Comparison of ENCODE assay signal across 7 cellular contexts in genomic region chr5:36606437-36607113, GRCh38. TPM values are rescaled to one million over a fixed set of nuclear protein-coding genes. Genes with fewer than 3 reads are reported as not detected.
DNase-seq lines count a peak whose midpoint lies in the region; ATAC-seq and TF ChIP-seq lines count a peak whose summit lies in the region.

TSS of gene SLC1A3 (plus strand) at chr5:36606606. CDS start at chr5:36608424, 1,818 bp downstream.

- no peak within 1 kb of the TSS for H2AK5ac ChIP-seq in IMR-90 (ENCODE audit: low read depth, low read length)

- no peaks in the 10 kb centered on the region for H4K20me1 ChIP-seq in IMR-90 (ENCODE audit: insufficient read depth, low read length)

- peak within 1 kb of the TSS; percentile 63 for H2AFZ ChIP-seq in IMR-90 (replicated peaks; ENCODE audit: low read length, poor library complexity)

- H3K4me1 ChIP-seq in IMR-90 (ENCODE audit: control insufficient read depth, insufficient read depth, low read length), result no peaks in the 10 kb centered on the region

- H3K4me3 ChIP-seq in GM12875 (ENCODE audit: low read depth, low read length), result peak within 1 kb of the TSS; percentile 58
- peak within 1 kb of the TSS; percentile 47 for H3K4me3 ChIP-seq in IMR-90 (ENCODE audit: insufficient read depth, low read depth, low read length)
- H3K4me3 ChIP-seq in WI38 (ENCODE audit: low read depth, low read length), result peak within 1 kb of the TSS; percentile 41

- H3K4ac ChIP-seq in IMR-90 (ENCODE audit: low read depth, low read length), result no peak within 1 kb of the TSS

- 0% methylated on average over 8 of the region's 20 CpGs; no CpG with 5 or more reads in 1 of the 2 experiments for WGBS in IMR-90 (ENCODE audit: extremely low coverage in 2 of 2, insufficient read length in 1 of 2), 2 experiments

- intact Hi-C loops in IMR-90 (cut with micrococcal nuclease), result loop anchor here (2.0 to 5.0 kb wide), 2 partner anchors 50 to 86 kb away; no protein-coding TSS in a partner anchor

- TF ChIP-seq POLR2A in IMR-90 (IDR thresholded peaks at IDR 0.05; ENCODE audit: low read depth, low read length), result no peak

- no peak within 1 kb of the TSS for H3K18ac ChIP-seq in IMR-90 (ENCODE audit: low read depth, low read length)

- ATAC-seq in GM21737 (IDR thresholded peaks at IDR 0.05; ENCODE audit: unreplicated experiment), result peak; percentile 93
- ATAC-seq in IMR-90 (ENCODE audit: low read depth), result peak; percentile 96
- peak; percentile 90 to 93 for ATAC-seq in stimulated activated naive B cell treated with anti-CD40 and anti-IgM and Interleukin-4, amounts not matched to agents 10 μg/mL and 1 μg/mL and 100 μg/mL, for 72 hours (replicated peaks)

- peaks cover 13 to 16% of the 10 kb centered on the region in 2 donors for H3K4me1 Mint-ChIP-seq in stimulated activated naive B cell treated with anti-CD40 and anti-IgM and Interleukin-4, amounts not matched to agents 10 μg/mL and 1 μg/mL and 100 μg/mL, for 72 hours

- POLR2A ChIA-PET in IMR-90 (lab: Charles Lee; ENCODE audit: unreplicated experiment), result no interaction called here

- dilution Hi-C loops in IMR-90 (cut with HindIII; ENCODE audit: low sequenced_read_pairs, unreplicated experiment), result no loop called here

- peak within 1 kb of the TSS; percentile 80 for H3K27ac Mint-ChIP-seq in stimulated activated naive B cell treated with anti-CD40 and anti-IgM and Interleukin-4, amounts not matched to agents 10 μg/mL and 1 μg/mL and 100 μg/mL, for 72 hours

- in situ Hi-C loops in IMR-90 (cut with MboI; ENCODE audit: low sequenced_read_pairs), result no loop called here

- BruUV-seq in IMR-90 (replicated peaks; lab: Mats Ljungman, UMichigan), result no TSS peak

- no peak within 1 kb of the TSS for H2BK20ac ChIP-seq in IMR-90 (ENCODE audit: low read depth, low read length)

- TF ChIP-seq CTCF in GM12875 (IDR thresholded peaks at IDR 0.05; ENCODE audit: borderline replicate concordance, insufficient read depth, low read depth, low read length), result no peak
- no peak for TF ChIP-seq CTCF in IMR-90 (conservative IDR thresholded peaks at IDR 0.05; ENCODE audit: low read depth, low read length)
- TF ChIP-seq CTCF in WI38 (IDR thresholded peaks at IDR 0.05; ENCODE audit: low read depth, low read length), result no peak

- no peak within 1 kb of the TSS for H4K91ac ChIP-seq in IMR-90 (ENCODE audit: insufficient read depth, low read depth, low read length)

- H2BK15ac ChIP-seq in IMR-90 (ENCODE audit: low read depth, low read length), result no peak within 1 kb of the TSS

- no peak within 1 kb of the TSS for H4K8ac ChIP-seq in IMR-90 (ENCODE audit: low read depth in 2 of 2, low read length in 2 of 2)

- H2AK9ac ChIP-seq in IMR-90 (replicated peaks; ENCODE audit: low read depth, low read length, poor library complexity), result no peak within 1 kb of the TSS

- no peaks in the 10 kb centered on the region for H3K36me3 Mint-ChIP-seq in stimulated activated naive B cell treated with anti-CD40 and anti-IgM and Interleukin-4, amounts not matched to agents 10 μg/mL and 1 μg/mL and 100 μg/mL, for 72 hours

- no peaks in the 10 kb centered on the region; the same call in 1 of the 2 replicates for H3K27me3 ChIP-seq in IMR-90 (ENCODE audit: control insufficient read depth, insufficient read depth, low read length)

- H3K9me3 Mint-ChIP-seq in stimulated activated naive B cell treated with anti-CD40 and anti-IgM and Interleukin-4, amounts not matched to agents 10 μg/mL and 1 μg/mL and 100 μg/mL, for 72 hours, result peaks cover 0 to 1% of the 10 kb centered on the region in 2 donors

- TF ChIP-seq RAD21 in IMR-90 (IDR thresholded peaks at IDR 0.05; ENCODE audit: low read length), result no peak

- no peak within 1 kb of the TSS for H4K5ac ChIP-seq in IMR-90 (ENCODE audit: low read depth, low read length)

- no peaks in the 10 kb centered on the region for H3K9me3 ChIP-seq in IMR-90 (ENCODE audit: control insufficient read depth, insufficient read depth, low read length)

- H2BK5ac ChIP-seq in IMR-90 (ENCODE audit: low read depth, low read length, poor library complexity, severe bottlenecking), result no peak within 1 kb of the TSS

- H3K27me3 Mint-ChIP-seq in stimulated activated naive B cell treated with anti-CD40 and anti-IgM and Interleukin-4, amounts not matched to agents 10 μg/mL and 1 μg/mL and 100 μg/mL, for 72 hours, result peaks cover 40 to 52% of the 10 kb centered on the region in 2 donors

- H3K4me2 ChIP-seq in IMR-90 (ENCODE audit: low read depth, low read length), result peak within 1 kb of the TSS; percentile 94

- no peaks in the 10 kb centered on the region for H3K36me3 ChIP-seq in IMR-90 (ENCODE audit: control insufficient read depth, insufficient read depth, low read length)

- DNase-seq in IMR-90 (peak; percentile 68), epithelial cell of prostate (ENCODE audit: low read depth, low spot score) (peak; percentile 34), middle frontal gyrus (ENCODE audit: extremely low spot score, low spot score) (peak; percentile 60)
- peak; percentile 36 for DNase-seq in stimulated activated naive B cell treated with anti-CD40 and anti-IgM and Interleukin-4, amounts not matched to agents 10 μg/mL and 1 μg/mL and 100 μg/mL, for 72 hours

- no peak within 1 kb of the TSS for H3K14ac ChIP-seq in IMR-90 (replicated peaks; ENCODE audit: low read depth, low read length)

- CTCF ChIA-PET in IMR-90 (lab: Yijun Ruan, JAX), result no interaction called here

- no peaks in the 10 kb centered on the region for H3K9me1 ChIP-seq in IMR-90 (ENCODE audit: insufficient read depth, low read length)

- H3K9ac ChIP-seq in IMR-90 (ENCODE audit: low read depth, low read length), result peak within 1 kb of the TSS; percentile 44; the same call in 1 of the 2 replicates

- no peak within 1 kb of the TSS for H3K27ac ChIP-seq in IMR-90 (ENCODE audit: insufficient read depth, low read length)
- H3K27ac ChIP-seq in epithelial cell of prostate, result peak within 1 kb of the TSS; percentile 31

- H3K23ac ChIP-seq in IMR-90 (ENCODE audit: low read depth, low read length), result peak within 1 kb of the TSS; percentile 15; the same call in 1 of the 2 replicates

- no peak within 1 kb of the TSS for H3K56ac ChIP-seq in IMR-90 (ENCODE audit: extremely low read depth, insufficient read depth, low read length)

- peak within 1 kb of the TSS; percentile 86 to 88 for H3K4me3 Mint-ChIP-seq in stimulated activated naive B cell treated with anti-CD40 and anti-IgM and Interleukin-4, amounts not matched to agents 10 μg/mL and 1 μg/mL and 100 μg/mL, for 72 hours

- H2BK120ac ChIP-seq in IMR-90 (ENCODE audit: low read depth, low read length), result no peak within 1 kb of the TSS

- H3K79me1 ChIP-seq in IMR-90 (ENCODE audit: low read depth in 1 of 2, low read length in 2 of 2), result no peaks in the 10 kb centered on the region

TF ChIP-seq in IMR-90, 13 proteins besides CTCF, POLR2A, EP300 and RAD21:
- TF ChIP-seq NFE2L2 (IDR thresholded peaks at IDR 0.05; ENCODE audit: low read depth, low read length) (no peak), FOS (IDR thresholded peaks at IDR 0.05; ENCODE audit: low read depth, low read length) (peak; percentile 41; the same call in 1 of the 2 replicates)

RNA-seq across cellular contexts. Expression of gene SLC1A3, which starts in this region (rescaled TPM):
- 0.56 and 1.3 TPM in 2 replicates for total RNA-seq in IMR-90 (2012; rRNA removed)
- polyA plus RNA-seq in IMR-90 (2012; rRNA removed), result 0.13 and 0.27 TPM in 2 replicates
- polyA plus RNA-seq in IMR-90 (2012; cell fraction: cytosol; rRNA removed), result 0.01 and 0.16 TPM in 2 replicates
- 1.4 and 1.9 TPM in 2 replicates for polyA plus RNA-seq in IMR-90 (2012; cell fraction: nucleus; rRNA removed; ENCODE audit: low replicate concordance)
